In genomic region chr9:137678202-137678601, GRCh38 we compare ENCODE assay signal across 22 cellular contexts. TPM values are rescaled to one million over a fixed set of nuclear protein-coding genes. Genes with fewer than 3 reads are reported as not detected.
DNase-seq lines count a peak whose midpoint lies in the region; ATAC-seq and TF ChIP-seq lines count a peak whose summit lies in the region.
"Had no signal": no experiment of that assay in that cellular context is flagged by ENCODE, and none has a peak within 500 bp of the region (broad histone marks: within the 10 kb centered on the region; RNA-seq: fewer than 3 reads in every experiment).

No MANE protein-coding gene starts in this region.

- WGBS in HUES64 = 95% methylated on average over 12 of the region's 12 CpGs

- no peak for DNase-seq in SK-N-MC (ENCODE audit: low read depth, low spot score)
- DNase-seq in osteoblast (ENCODE audit: insufficient read length, low spot score, missing footprints) = peak; percentile 34
- DNase-seq in HuH-7.5 (ENCODE audit: low spot score) = no peak
- no peak for DNase-seq in cerebellar nuclear complex (lab: John Stamatoyannopoulos, UW)
- DNase-seq: activated CD4-positive, alpha-beta T cell treated with anti-CD3 and anti-CD28 coated beads for 4 hours; AML-193; CD8-positive, alpha-beta memory T cell; DMS 273 treated with DMSO at 0.1 percent for 48 hours; effector memory CD8-positive, alpha-beta T cell; EL; left colon; natural killer cell; NCI-H2029; NCI-H526 treated with DMSO at 0.1 percent for 48 hours; NK-92 treated with Interleukin-12 subunit alpha and Interleukin-12 subunit beta, amount 100 ng/mL, for 24 hours had no signal

- TF ChIP-seq CTCF in osteoblast (IDR thresholded peaks at IDR 0.05; ENCODE audit: extremely low read depth, low read depth, low read length) = no peak

- H3K27ac ChIP-seq in BLaER1 treated with 17β-estradiol and CSF1 and Interleukin-3, amounts not matched to agents 10 nM and 100 nM = peak overlapping the region in 8 of 11 experiments; percentile 4 to 70 (median 53); a peak in 12 of 22 replicates
- peak overlapping the region; percentile 48; the same call in 1 of the 2 replicates for H3K27ac ChIP-seq in HUES64 (ENCODE audit: low read depth, low read length)
- H3K27ac ChIP-seq in SK-N-MC = 0 out of 2 replicates have a peak overlapping the region, but pooled peaks have one; percentile 25
- no peak overlapping the region for H3K27ac ChIP-seq in osteoblast (ENCODE audit: low read depth, low read length)

- H4K20me1 ChIP-seq in BLaER1 treated with 17β-estradiol and CSF1 and Interleukin-3, amounts not matched to agents 10 nM and 100 nM = peaks cover 71 to 98% (median 79%) of the 10 kb centered on the region in 11 experiments
- H4K20me1 ChIP-seq in osteoblast (ENCODE audit: insufficient read depth, low read length) = peaks cover 67% of the 10 kb centered on the region

- peaks cover 85 to 94% (median 91%) of the 10 kb centered on the region in 10 experiments for H3K4me1 ChIP-seq in BLaER1 treated with 17β-estradiol and CSF1 and Interleukin-3, amounts not matched to agents 10 nM and 100 nM
- peaks cover 69% of the 10 kb centered on the region for H3K4me1 ChIP-seq in HUES64 (ENCODE audit: insufficient read depth, low read length)
- peaks cover 5% of the 10 kb centered on the region for H3K4me1 ChIP-seq in osteoblast (ENCODE audit: insufficient read depth, low read length)

- H3K27me3 ChIP-seq in BLaER1 treated with 17β-estradiol and CSF1 and Interleukin-3, amounts not matched to agents 10 nM and 100 nM = no peaks in the 10 kb centered on the region
- H3K27me3 ChIP-seq in HUES64 (ENCODE audit: insufficient read depth, low read length) (no peaks in the 10 kb centered on the region), osteoblast (ENCODE audit: insufficient read depth, low read length) (no peaks in the 10 kb centered on the region)

- peak overlapping the region; percentile 72 to 90 (median 83) for H3K4me2 ChIP-seq in BLaER1 treated with 17β-estradiol and CSF1 and Interleukin-3, amounts not matched to agents 10 nM and 100 nM
- H3K4me2 ChIP-seq in osteoblast (ENCODE audit: insufficient read depth, low read length) = no peak overlapping the region

- peak overlapping the region in 4 of 11 experiments; percentile 15 to 42 (median 26); a peak in 2 of 22 replicates for H3K9ac ChIP-seq in BLaER1 treated with 17β-estradiol and CSF1 and Interleukin-3, amounts not matched to agents 10 nM and 100 nM
- H3K9ac ChIP-seq in HUES64 (ENCODE audit: low read depth, low read length) (no peak overlapping the region), SK-N-MC (ENCODE audit: insufficient read length) (no peak overlapping the region)

- H3K4me3 ChIP-seq in BLaER1 treated with 17β-estradiol and CSF1 and Interleukin-3, amounts not matched to agents 10 nM and 100 nM = no peak overlapping the region
- no peak overlapping the region for H3K4me3 ChIP-seq in HUES64 (ENCODE audit: low read length)
- no peak overlapping the region for H3K4me3 ChIP-seq in SK-N-MC
- no peak overlapping the region for H3K4me3 ChIP-seq in osteoblast (ENCODE audit: insufficient read depth, low read length)
- H3K4me3 ChIP-seq: GM12878, HAP-1 had no signal

- H3K79me2 ChIP-seq in osteoblast (ENCODE audit: insufficient read depth, low read length) = peaks cover 85% of the 10 kb centered on the region

- no peak overlapping the region for H2AFZ ChIP-seq in osteoblast (ENCODE audit: low read length)

- H3K9me3 ChIP-seq in BLaER1 treated with 17β-estradiol and CSF1 and Interleukin-3, amounts not matched to agents 10 nM and 100 nM (replicated peaks in 1 of 11) = peaks cover 0 to 14% (median 6%) of the 10 kb centered on the region in 11 experiments; a peak in 10 of 22 replicates
- no peaks in the 10 kb centered on the region for H3K9me3 ChIP-seq in HUES64 (ENCODE audit: insufficient read depth, low read depth, low read length)
- no peaks in the 10 kb centered on the region for H3K9me3 ChIP-seq in SK-N-MC (ENCODE audit: low read depth, low read length)
- H3K9me3 ChIP-seq in osteoblast (ENCODE audit: low read depth, low read length) = no peaks in the 10 kb centered on the region
- H3K9me3 ChIP-seq: HAP-1 had no signal

- ATAC-seq in GM21529 (IDR thresholded peaks at IDR 0.05; ENCODE audit: unreplicated experiment) = no peak
- ATAC-seq: effector memory CD8-positive, alpha-beta T cell; left colon; Right ventricle myocardium inferior; stimulated activated effector memory CD8-positive, alpha-beta T cell treated with anti-CD3 and anti-CD28 coated beads, Interleukin-12 subunit alpha, Interleukin-12 subunit beta, amount 100 ng/mL, for 72 hours had no signal

- peaks cover 6 to 24% (median 12%) of the 10 kb centered on the region in 11 experiments; a peak in 15 of 22 replicates for H3K36me3 ChIP-seq in BLaER1 treated with 17β-estradiol and CSF1 and Interleukin-3, amounts not matched to agents 10 nM and 100 nM
- H3K36me3 ChIP-seq in HUES64 (ENCODE audit: insufficient read depth, low read length) (no peaks in the 10 kb centered on the region), SK-N-MC (ENCODE audit: insufficient read depth, low read length) (no peaks in the 10 kb centered on the region), osteoblast (ENCODE audit: insufficient read depth, low read length) (peaks cover 4% of the 10 kb centered on the region)
- H3K36me3 ChIP-seq: HAP-1 had no signal

RNA-seq across cellular contexts. Expression of gene EHMT1, which starts 59.4 kb away (rescaled TPM):
- 68.1 TPM for polyA plus RNA-seq in HUES64 (2013, experiment 1 of 2)
- polyA plus RNA-seq in HUES64 (2013, experiment 2 of 2) = 69.5 TPM
- total RNA-seq in osteoblast = 38.0 and 46.3 TPM in 2 replicates
